Comparison of ENCODE assay signal across 1 cellular context in genomic region chr7:14457567-14458453, GRCh38.
TF ChIP-seq lines count a peak whose summit lies in the region.

No MANE protein-coding gene starts in this region.

TF ChIP-seq in K562, 482 proteins besides CTCF, POLR2A, EP300 and RAD21 (continued from another document):
- TF ChIP-seq SREBF2 (CRISPR knock-in tag; IDR thresholded peaks at IDR 0.05): no peak
- TF ChIP-seq KLF13 (tag; IDR thresholded peaks at IDR 0.05; ENCODE audit: borderline replicate concordance, low read depth): no peak
- peak; percentile 30; the same call in 1 of the 2 replicates for TF ChIP-seq NR2C1 (IDR thresholded peaks at IDR 0.05)
- peak; percentile 40; the same call in 1 of the 2 replicates for TF ChIP-seq NR2C1 (tag; IDR thresholded peaks at IDR 0.05)
- no peak for TF ChIP-seq ASH1L (IDR thresholded peaks at IDR 0.05; ENCODE audit: borderline replicate concordance, low read depth, partially characterized antibody)
- TF ChIP-seq HOXB6 (CRISPR knock-in tag; IDR thresholded peaks at IDR 0.05; ENCODE audit: borderline replicate concordance): no peak
- TF ChIP-seq CCNT2 (IDR thresholded peaks at IDR 0.05; ENCODE audit: borderline replicate concordance, extremely low read depth, insufficient read length, low read depth, low read length): no peak
- TF ChIP-seq CREB5 (CRISPR knock-in tag; IDR thresholded peaks at IDR 0.05): no peak
- TF ChIP-seq CTCFL (IDR thresholded peaks at IDR 0.05; ENCODE audit: borderline replicate concordance, insufficient read depth, low read depth, low read length, poor library complexity, severe bottlenecking): peak; percentile 9
- no peak for TF ChIP-seq RNF2 (IDR thresholded peaks at IDR 0.05)
- no peak for TF ChIP-seq ZNF589 (CRISPR knock-in tag; IDR thresholded peaks at IDR 0.05; ENCODE audit: low read depth)
- TF ChIP-seq MAFG (tag; conservative IDR thresholded peaks at IDR 0.05): no peak
- no peak for TF ChIP-seq NR2C2 (CRISPR knock-in tag; IDR thresholded peaks at IDR 0.05)
- peak; percentile 50; the same call in 1 of the 2 replicates for TF ChIP-seq NR2C2 (tag; IDR thresholded peaks at IDR 0.05)
- TF ChIP-seq NFE2L1 (tag; IDR thresholded peaks at IDR 0.05; ENCODE audit: borderline replicate concordance, low read depth): no peak
- TF ChIP-seq KDM2B (CRISPR knock-in tag; IDR thresholded peaks at IDR 0.05): no peak
- peak; percentile 46; the same call in 1 of the 2 replicates for TF ChIP-seq STAG1 (CRISPR knock-in tag; IDR thresholded peaks at IDR 0.05; ENCODE audit: borderline replicate concordance)
- no peak for TF ChIP-seq GATAD2B (IDR thresholded peaks at IDR 0.05; ENCODE audit: borderline replicate concordance)
- peak; percentile 63; the same call in 1 of the 2 replicates for TF ChIP-seq DEAF1 (CRISPR knock-in tag; IDR thresholded peaks at IDR 0.05)
- no peak for TF ChIP-seq ZHX1 (conservative IDR thresholded peaks at IDR 0.05; ENCODE audit: low read length)
- no peak for TF ChIP-seq BRD4 (IDR thresholded peaks at IDR 0.05)
- TF ChIP-seq ZNF184 (CRISPR knock-in tag; IDR thresholded peaks at IDR 0.05): no peak
- no peak for TF ChIP-seq NR1H2 (CRISPR knock-in tag; IDR thresholded peaks at IDR 0.05)
- no peak for TF ChIP-seq MAFK (IDR thresholded peaks at IDR 0.05; ENCODE audit: low read length)
